Comparison of ENCODE assay signal across 34 cellular contexts in genomic region chr6:73200735-73201134, GRCh38. TPM values are rescaled to one million over a fixed set of nuclear protein-coding genes. Genes with fewer than 3 reads are reported as not detected.
DNase-seq lines count a peak whose midpoint lies in the region; ATAC-seq and TF ChIP-seq lines count a peak whose summit lies in the region.
"Had no signal": no experiment of that assay in that cellular context is flagged by ENCODE, and none has a peak within 500 bp of the region (broad histone marks: within the 10 kb centered on the region; RNA-seq: fewer than 3 reads in every experiment).

No MANE protein-coding gene starts in this region.

- H3K36me3 Mint-ChIP-seq in T-helper 17 cell (ENCODE audit: low read depth) (no peaks in the 10 kb centered on the region), chondrocyte (ENCODE audit: low read depth) (peaks cover 2% of the 10 kb centered on the region)
- H3K36me3 Mint-ChIP-seq: naive B cell, T-cell, type B pancreatic cell had no signal

- H3K9me3 ChIP-seq in Panc1 (ENCODE audit: control insufficient read depth, insufficient read depth, low read depth, low read length) (no peaks in the 10 kb centered on the region), T-helper 17 cell (ENCODE audit: control insufficient read depth, low read length, poor library complexity, severe bottlenecking) (no peaks in the 10 kb centered on the region)
- H3K9me3 ChIP-seq: A549, adrenal gland, esophagus muscularis mucosa, gastrocnemius medialis, left lung had no signal

- CTCF ChIA-PET in Panc1 (lab: Charles Lee), result interaction anchor here (0.6 kb wide), 1 partner anchor 67 kb away, joined by 3 read pairs; no protein-coding TSS in a partner anchor

- TF ChIP-seq CTCF in Panc1 (IDR thresholded peaks at IDR 0.05) (no peak), chondrocyte (IDR thresholded peaks at IDR 0.05) (no peak)

- in situ Hi-C loops in Panc1 (cut with HindIII; ENCODE audit: low pct_unique_long_range_greater_than_20kb, low sequenced_read_pairs), result no loop called here

- BruUV-seq in Panc1 (replicated peaks; lab: Mats Ljungman, UMichigan), result no TSS peak

- H3K27me3 Mint-ChIP-seq in T-helper 17 cell (peaks cover 5% of the 10 kb centered on the region), chondrocyte (ENCODE audit: low read depth) (peaks cover 2% of the 10 kb centered on the region)
- H3K27me3 Mint-ChIP-seq: naive B cell, T-cell, type B pancreatic cell had no signal

- H3K27ac ChIP-seq in Panc1 (ENCODE audit: low read length), result no peak overlapping the region
- H3K27ac ChIP-seq: A549, adrenal gland, brain microvascular endothelial cell, esophagus muscularis mucosa, gastrocnemius medialis, left lung had no signal

- H3K4me3 ChIP-seq in Panc1 (ENCODE audit: low read depth in 2 of 2, low read length in 2 of 2), result no peak overlapping the region
- H3K4me3 ChIP-seq: A549, adrenal gland, esophagus muscularis mucosa, gastrocnemius medialis, left lung had no signal

- DNase-seq in AG20443 (ENCODE audit: low spot score) (peak; percentile 13), HT1080 (ENCODE audit: low read depth) (peak; percentile 72), Panc1 (ENCODE audit: low read depth, low spot score) (no peak), hepatic stellate cell (ENCODE audit: low spot score) (peak; percentile 10), T-helper 17 cell (no peak), chondrocyte (ENCODE audit: low spot score) (no peak)
- DNase-seq: activated CD4-positive, alpha-beta T cell treated with anti-CD3 and anti-CD28 coated beads for 4 hours; activated CD8-positive, alpha-beta memory T cell treated with anti-CD3 and anti-CD28 coated beads for 24 hours; activated gamma-delta T cell treated with Interleukin-2 at 50 U/mL for 16 hours; activated T-cell treated with anti-CD3 and anti-CD28 coated beads, Interleukin-2, amount 50 U/mL, for 1 hour; adrenal gland; brain microvascular endothelial cell; DMS79; endodermal cell; gastrocnemius medialis; hypothalamus; Karpas-422; left lung; naive B cell; NCI-H2081 treated with DMSO at 0.1 percent for 48 hours; NCI-H345; NCI-H774; nucleus accumbens; SHP77 treated with DMSO at 0.1 percent for 48 hours; stimulated activated CD4-positive, alpha-beta T cell treated with anti-CD3 and anti-CD28 coated beads, Interleukin-1b, Interleukin-23, amount 100 ng/mL, for 48 hours; T-cell had no signal

- H3K4me1 ChIP-seq in Panc1 (ENCODE audit: control insufficient read depth, insufficient read depth, low read length), result no peaks in the 10 kb centered on the region
- H3K4me1 ChIP-seq: A549, adrenal gland, esophagus muscularis mucosa, left lung had no signal

- intact Hi-C loops in Panc1 (cut with micrococcal nuclease; ENCODE audit: unreplicated experiment), result no loop called here

- H3K36me3 ChIP-seq in Panc1 (ENCODE audit: control insufficient read depth, insufficient read depth, low read length), result no peaks in the 10 kb centered on the region
- H3K36me3 ChIP-seq: adrenal gland, brain microvascular endothelial cell, esophagus muscularis mucosa, left lung had no signal

- no peaks in the 10 kb centered on the region for H3K27me3 ChIP-seq in Panc1 (ENCODE audit: control insufficient read depth, insufficient read depth, low read length)
- H3K27me3 ChIP-seq: adrenal gland, brain microvascular endothelial cell, esophagus muscularis mucosa, gastrocnemius medialis, left lung had no signal

- H3K27ac Mint-ChIP-seq in T-helper 17 cell, result no peak overlapping the region
- no peak overlapping the region for H3K27ac Mint-ChIP-seq in chondrocyte (ENCODE audit: unreplicated experiment)
- H3K27ac Mint-ChIP-seq: endodermal cell, T-cell, type B pancreatic cell had no signal

- H3K9me3 Mint-ChIP-seq in chondrocyte (ENCODE audit: low read depth), result no peaks in the 10 kb centered on the region
- H3K9me3 Mint-ChIP-seq: T-cell, type B pancreatic cell had no signal

- 0 out of 2 replicates have a peak, but pooled peaks have one; percentile 24 for ATAC-seq in Panc1
- ATAC-seq in HG03432 (IDR thresholded peaks at IDR 0.05; ENCODE audit: unreplicated experiment), result no peak
- ATAC-seq in GM18502 (IDR thresholded peaks at IDR 0.05; ENCODE audit: poor library complexity, unreplicated experiment), result no peak
- ATAC-seq in T-helper 17 cell, result no peak
- ATAC-seq: A549, gastrocnemius medialis, left lung, T-cell had no signal

- POLR2A ChIA-PET in Panc1 (lab: Charles Lee), result no interaction called here

- no peak overlapping the region for H3K4me3 Mint-ChIP-seq in T-helper 17 cell
- no peak overlapping the region for H3K4me3 Mint-ChIP-seq in chondrocyte (ENCODE audit: unreplicated experiment)
- H3K4me3 Mint-ChIP-seq: endodermal cell, T-cell, type B pancreatic cell had no signal

- H3K4me1 Mint-ChIP-seq in T-helper 17 cell (peaks cover 2% of the 10 kb centered on the region), chondrocyte (ENCODE audit: low read depth) (no peaks in the 10 kb centered on the region)
- H3K4me1 Mint-ChIP-seq: naive B cell, T-cell had no signal

RNA-seq across cellular contexts. Expression of gene KHDC1L, which starts 24.6 kb away (rescaled TPM):
- total RNA-seq in HT1080 (2014; rRNA removed; shearing (Covaris generic)), result not detected in 2 replicates
- not detected in 2 replicates for polyA plus RNA-seq in HT1080 (2015; cell fraction: cytosol; rRNA removed)
- polyA plus RNA-seq in HT1080 (2015; cell fraction: nucleus; rRNA removed), result not detected in 2 replicates
- not detected for total RNA-seq in Panc1 (2021; ENCODE audit: unreplicated experiment)
- polyA plus RNA-seq in Panc1 (2012; ENCODE audit: insufficient read length), result not detected
- total RNA-seq in T-helper 17 cell, result not detected
- not detected in 3 replicates for total RNA-seq in chondrocyte
- total RNA-seq: adrenal gland, endodermal cell, gastrocnemius medialis, left lung, skeletal muscle tissue, subcutaneous adipose tissue, T-cell had no signal
- polyA plus RNA-seq: adrenal gland, BJ had no signal

Comparison
In these comparisons a context has a peak if more than half of its experiments do, and no peak if none do; other contexts are left out.
1. DNase-seq: peak in AG20443 (single experiment), HT1080 (single experiment) and hepatic stellate cell (single experiment); none in Panc1 (single experiment), T-helper 17 cell (0 of 3) and chondrocyte (single experiment).